8 cellular contexts compared by ENCODE assay signal in genomic region chr7:76357379-76358052, GRCh38. TPM values are rescaled to one million over a fixed set of nuclear protein-coding genes. Genes with fewer than 3 reads are reported as not detected.
DNase-seq lines count a peak whose midpoint lies in the region; ATAC-seq and TF ChIP-seq lines count a peak whose summit lies in the region.

No MANE protein-coding gene starts in this region.

- H3K4me1 ChIP-seq in CD4-positive, alpha-beta memory T cell (ENCODE audit: insufficient read depth, low read length): peaks cover 55% of the 10 kb centered on the region

- DNase-seq in CD4-positive, alpha-beta memory T cell: peak in 1 of 5 donors; percentile 5
- DNase-seq in NAMALWA (ENCODE audit: low spot score) (peak; percentile 50), chondrocyte (ENCODE audit: low spot score) (no peak), naive B cell (no peak), GM03348 (ENCODE audit: low spot score) (no peak)

- TF ChIP-seq CTCF in chondrocyte (IDR thresholded peaks at IDR 0.05): no peak

- peak overlapping the region; percentile 91 to 100 (median 97) for H3K27ac Mint-ChIP-seq in CD4-positive, alpha-beta memory T cell
- H3K27ac Mint-ChIP-seq in chondrocyte (ENCODE audit: unreplicated experiment) (peak overlapping the region; percentile 99), naive B cell (peak overlapping the region; percentile 79 to 98 (median 94))

- CTCF ChIA-PET in CD4-positive, alpha-beta memory T cell (lab: Charles Lee; ENCODE audit: partially characterized antibody): interaction anchor here (0.7 to 5.5 kb wide), 2 partner anchors 39 to 180 kb away, joined by 3 to 40 read pairs; no protein-coding TSS in a partner anchor

- peak overlapping the region; percentile 51 to 80 for H3K4me3 ChIP-seq in CD4-positive, alpha-beta memory T cell (ENCODE audit: low read length in 2 of 2)

- H3K4me1 Mint-ChIP-seq in CD4-positive, alpha-beta memory T cell: peaks cover 30 to 53% (median 41%) of the 10 kb centered on the region in 4 donors
- H3K4me1 Mint-ChIP-seq in chondrocyte (ENCODE audit: low read depth) (peaks cover 48% of the 10 kb centered on the region), naive B cell (peaks cover 26 to 46% (median 37%) of the 10 kb centered on the region in 3 donors)

- H3K36me3 Mint-ChIP-seq in CD4-positive, alpha-beta memory T cell: peaks cover 17 to 30% of the 10 kb centered on the region in 2 donors
- H3K36me3 Mint-ChIP-seq in chondrocyte (ENCODE audit: low read depth) (peaks cover 11% of the 10 kb centered on the region), naive B cell (peaks cover 6 to 10% of the 10 kb centered on the region in 2 donors)

- ATAC-seq in naive B cell (ENCODE audit: low read depth in 2 of 2): no peak
- ATAC-seq in HG02970 (IDR thresholded peaks at IDR 0.05; ENCODE audit: low FRiP score, unreplicated experiment): no peak
- ATAC-seq in HG03460 (IDR thresholded peaks at IDR 0.05; ENCODE audit: unreplicated experiment): no peak
- no peak for ATAC-seq in HG03097 (IDR thresholded peaks at IDR 0.05; ENCODE audit: low FRiP score, unreplicated experiment)

- H3K27ac ChIP-seq in CD4-positive, alpha-beta memory T cell (ENCODE audit: low read depth, low read length): peak overlapping the region; percentile 94

- H3K36me3 ChIP-seq in CD4-positive, alpha-beta memory T cell (ENCODE audit: insufficient read depth, low read length): no peaks in the 10 kb centered on the region

- intact Hi-C loops in CD4-positive, alpha-beta memory T cell (cut with micrococcal nuclease): loop anchor here (1.0 to 2.0 kb wide), 3 partner anchors 11 to 443 kb away; partner anchors contain the start of genes HSPB1 and POR

- no peaks in the 10 kb centered on the region for H3K27me3 Mint-ChIP-seq in CD4-positive, alpha-beta memory T cell
- H3K27me3 Mint-ChIP-seq in chondrocyte (ENCODE audit: low read depth) (no peaks in the 10 kb centered on the region), naive B cell (no peaks in the 10 kb centered on the region)

- H3K9me3 ChIP-seq in CD4-positive, alpha-beta memory T cell (ENCODE audit: control insufficient read depth in 1 of 2, low read length in 2 of 2): no peaks in the 10 kb centered on the region

- H3K27me3 ChIP-seq in CD4-positive, alpha-beta memory T cell (ENCODE audit: insufficient read depth, low read length): no peaks in the 10 kb centered on the region

- H3K9me3 Mint-ChIP-seq in CD4-positive, alpha-beta memory T cell: no peaks in the 10 kb centered on the region
- H3K9me3 Mint-ChIP-seq in chondrocyte (ENCODE audit: low read depth) (no peaks in the 10 kb centered on the region), naive B cell (no peaks in the 10 kb centered on the region)

- H3K4me3 Mint-ChIP-seq in CD4-positive, alpha-beta memory T cell: peak overlapping the region; percentile 93 to 99 (median 96)
- H3K4me3 Mint-ChIP-seq in chondrocyte (ENCODE audit: unreplicated experiment) (peak overlapping the region; percentile 82), naive B cell (peak overlapping the region; percentile 89 to 99 (median 95))

- POLR2A ChIA-PET in CD4-positive, alpha-beta memory T cell (lab: Charles Lee; ENCODE audit: partially characterized antibody): interaction anchor here (0.6 to 6.7 kb wide), 10 partner anchors 16 to 67 kb away, joined by 3 to 128 read pairs (median 5); partner anchors contain the start of gene HSPB1

RNA-seq across cellular contexts. Expression of gene YWHAG, which starts 1.3 kb away (rescaled TPM):
- total RNA-seq in CD4-positive, alpha-beta memory T cell: 10 to 100 TPM; 51.6 to 54.3 TPM
- 1 to 10 TPM in 1 of 2 donors, under 1 TPM in 1; 0.94 to 2.4 TPM for polyA plus RNA-seq in CD4-positive, alpha-beta memory T cell
- total RNA-seq in chondrocyte: 195 to 208 TPM (median 205 TPM) in 3 replicates
- 1 to 10 TPM in 5 of 6 donors, under 1 TPM in 1; 0.40 to 2.8 (median 2.2) TPM for polyA plus RNA-seq in naive B cell (ENCODE audit: low read depth in 6 of 6)

RNA-seq across cellular contexts. Expression of gene SSC4D, which starts 52.0 kb away (rescaled TPM):
- not detected for total RNA-seq in CD4-positive, alpha-beta memory T cell
- under 1 TPM in 1 of 2 donors, not detected in 1; 0.31 TPM for polyA plus RNA-seq in CD4-positive, alpha-beta memory T cell
- total RNA-seq in chondrocyte: 0.97 to 1.2 TPM (median 1.1 TPM) in 3 replicates
- not detected for polyA plus RNA-seq in naive B cell (ENCODE audit: low read depth in 6 of 6)

RNA-seq across cellular contexts. Expression of gene HSPB1, which starts 55.0 kb away (rescaled TPM):
- total RNA-seq in CD4-positive, alpha-beta memory T cell: 10 to 100 TPM; 41.9 to 43.1 TPM
- polyA plus RNA-seq in CD4-positive, alpha-beta memory T cell: 100 to 1,000 TPM in 1 of 2 donors, 10 to 100 TPM in 1; 49.7 to 111 TPM
- total RNA-seq in chondrocyte: 1,313 to 1,335 TPM (median 1,322 TPM) in 3 replicates
- 10 to 100 TPM; 24.3 to 55.2 (median 45.3) TPM for polyA plus RNA-seq in naive B cell (ENCODE audit: low read depth in 6 of 6)

Comparison
In these comparisons a context has a peak if more than half of its experiments do, and no peak if none do; other contexts are left out.
1. RNA of gene HSPB1, which starts 55.0 kb away (total RNA-seq): 1,313 to 1,335 TPM in chondrocyte; 41.9 to 43.1 TPM in CD4-positive, alpha-beta memory T cell; every median in the first group is over 10 times any median in the second.
2. Peak in every context shown above with its lines, with median percentiles within 50 percentile points of each other: H3K27ac Mint-ChIP-seq and H3K4me3 Mint-ChIP-seq.